ENCODE assay signal across 1 cellular context in the genomic region with DNA sequence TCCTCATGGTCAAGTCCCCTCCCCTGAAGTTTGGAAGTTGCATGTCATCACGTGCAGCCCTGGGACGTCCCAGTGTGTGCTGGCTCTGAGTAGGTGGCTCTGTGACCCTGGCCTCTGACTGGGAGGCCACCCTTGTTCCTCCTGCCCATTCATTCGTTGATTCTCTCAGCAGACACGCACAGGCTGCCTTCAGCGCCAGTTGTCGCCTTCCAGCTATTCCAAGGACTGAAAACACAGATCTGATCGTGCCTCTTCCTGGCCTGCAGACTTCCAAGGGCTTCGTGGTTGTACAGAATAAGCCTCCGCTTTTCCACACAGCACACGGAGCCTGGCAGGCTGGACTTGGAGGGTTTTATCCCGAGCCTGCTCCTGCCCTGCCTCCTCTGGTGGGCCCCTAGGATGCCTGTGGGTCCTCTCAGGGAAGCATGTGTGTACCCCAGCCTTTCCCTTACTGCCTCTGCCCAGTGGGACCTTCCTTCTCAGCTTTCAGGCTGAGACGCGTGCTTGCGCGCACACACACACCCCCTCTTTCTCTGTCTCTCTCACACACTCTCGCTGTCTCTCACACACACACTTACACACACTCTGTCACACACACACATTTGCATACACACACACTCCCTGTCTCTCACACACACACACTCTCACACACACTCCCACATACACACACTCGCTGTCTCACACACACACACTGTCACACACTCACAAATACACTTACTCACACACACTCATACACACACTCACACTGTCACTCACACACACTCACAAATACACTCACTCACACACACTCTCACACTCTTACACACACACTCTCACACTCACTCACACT.
TF ChIP-seq lines count a peak whose summit lies in the region.

No MANE protein-coding gene starts in this region.

TF ChIP-seq in GM23338, 12 proteins besides CTCF, POLR2A, EP300 and RAD21 (continued from another document):
- TF ChIP-seq, protein P1, sequence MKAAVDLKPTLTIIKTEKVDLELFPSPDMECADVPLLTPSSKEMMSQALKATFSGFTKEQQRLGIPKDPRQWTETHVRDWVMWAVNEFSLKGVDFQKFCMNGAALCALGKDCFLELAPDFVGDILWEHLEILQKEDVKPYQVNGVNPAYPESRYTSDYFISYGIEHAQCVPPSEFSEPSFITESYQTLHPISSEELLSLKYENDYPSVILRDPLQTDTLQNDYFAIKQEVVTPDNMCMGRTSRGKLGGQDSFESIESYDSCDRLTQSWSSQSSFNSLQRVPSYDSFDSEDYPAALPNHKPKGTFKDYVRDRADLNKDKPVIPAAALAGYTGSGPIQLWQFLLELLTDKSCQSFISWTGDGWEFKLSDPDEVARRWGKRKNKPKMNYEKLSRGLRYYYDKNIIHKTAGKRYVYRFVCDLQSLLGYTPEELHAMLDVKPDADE (IDR thresholded peaks at IDR 0.05), result no peak
- no peak for TF ChIP-seq JUNB (IDR thresholded peaks at IDR 0.05; ENCODE audit: unreplicated experiment)
- no peak for TF ChIP-seq EZH2 (IDR thresholded peaks at IDR 0.05; ENCODE audit: low read depth, unreplicated experiment)
- TF ChIP-seq, protein P2, sequence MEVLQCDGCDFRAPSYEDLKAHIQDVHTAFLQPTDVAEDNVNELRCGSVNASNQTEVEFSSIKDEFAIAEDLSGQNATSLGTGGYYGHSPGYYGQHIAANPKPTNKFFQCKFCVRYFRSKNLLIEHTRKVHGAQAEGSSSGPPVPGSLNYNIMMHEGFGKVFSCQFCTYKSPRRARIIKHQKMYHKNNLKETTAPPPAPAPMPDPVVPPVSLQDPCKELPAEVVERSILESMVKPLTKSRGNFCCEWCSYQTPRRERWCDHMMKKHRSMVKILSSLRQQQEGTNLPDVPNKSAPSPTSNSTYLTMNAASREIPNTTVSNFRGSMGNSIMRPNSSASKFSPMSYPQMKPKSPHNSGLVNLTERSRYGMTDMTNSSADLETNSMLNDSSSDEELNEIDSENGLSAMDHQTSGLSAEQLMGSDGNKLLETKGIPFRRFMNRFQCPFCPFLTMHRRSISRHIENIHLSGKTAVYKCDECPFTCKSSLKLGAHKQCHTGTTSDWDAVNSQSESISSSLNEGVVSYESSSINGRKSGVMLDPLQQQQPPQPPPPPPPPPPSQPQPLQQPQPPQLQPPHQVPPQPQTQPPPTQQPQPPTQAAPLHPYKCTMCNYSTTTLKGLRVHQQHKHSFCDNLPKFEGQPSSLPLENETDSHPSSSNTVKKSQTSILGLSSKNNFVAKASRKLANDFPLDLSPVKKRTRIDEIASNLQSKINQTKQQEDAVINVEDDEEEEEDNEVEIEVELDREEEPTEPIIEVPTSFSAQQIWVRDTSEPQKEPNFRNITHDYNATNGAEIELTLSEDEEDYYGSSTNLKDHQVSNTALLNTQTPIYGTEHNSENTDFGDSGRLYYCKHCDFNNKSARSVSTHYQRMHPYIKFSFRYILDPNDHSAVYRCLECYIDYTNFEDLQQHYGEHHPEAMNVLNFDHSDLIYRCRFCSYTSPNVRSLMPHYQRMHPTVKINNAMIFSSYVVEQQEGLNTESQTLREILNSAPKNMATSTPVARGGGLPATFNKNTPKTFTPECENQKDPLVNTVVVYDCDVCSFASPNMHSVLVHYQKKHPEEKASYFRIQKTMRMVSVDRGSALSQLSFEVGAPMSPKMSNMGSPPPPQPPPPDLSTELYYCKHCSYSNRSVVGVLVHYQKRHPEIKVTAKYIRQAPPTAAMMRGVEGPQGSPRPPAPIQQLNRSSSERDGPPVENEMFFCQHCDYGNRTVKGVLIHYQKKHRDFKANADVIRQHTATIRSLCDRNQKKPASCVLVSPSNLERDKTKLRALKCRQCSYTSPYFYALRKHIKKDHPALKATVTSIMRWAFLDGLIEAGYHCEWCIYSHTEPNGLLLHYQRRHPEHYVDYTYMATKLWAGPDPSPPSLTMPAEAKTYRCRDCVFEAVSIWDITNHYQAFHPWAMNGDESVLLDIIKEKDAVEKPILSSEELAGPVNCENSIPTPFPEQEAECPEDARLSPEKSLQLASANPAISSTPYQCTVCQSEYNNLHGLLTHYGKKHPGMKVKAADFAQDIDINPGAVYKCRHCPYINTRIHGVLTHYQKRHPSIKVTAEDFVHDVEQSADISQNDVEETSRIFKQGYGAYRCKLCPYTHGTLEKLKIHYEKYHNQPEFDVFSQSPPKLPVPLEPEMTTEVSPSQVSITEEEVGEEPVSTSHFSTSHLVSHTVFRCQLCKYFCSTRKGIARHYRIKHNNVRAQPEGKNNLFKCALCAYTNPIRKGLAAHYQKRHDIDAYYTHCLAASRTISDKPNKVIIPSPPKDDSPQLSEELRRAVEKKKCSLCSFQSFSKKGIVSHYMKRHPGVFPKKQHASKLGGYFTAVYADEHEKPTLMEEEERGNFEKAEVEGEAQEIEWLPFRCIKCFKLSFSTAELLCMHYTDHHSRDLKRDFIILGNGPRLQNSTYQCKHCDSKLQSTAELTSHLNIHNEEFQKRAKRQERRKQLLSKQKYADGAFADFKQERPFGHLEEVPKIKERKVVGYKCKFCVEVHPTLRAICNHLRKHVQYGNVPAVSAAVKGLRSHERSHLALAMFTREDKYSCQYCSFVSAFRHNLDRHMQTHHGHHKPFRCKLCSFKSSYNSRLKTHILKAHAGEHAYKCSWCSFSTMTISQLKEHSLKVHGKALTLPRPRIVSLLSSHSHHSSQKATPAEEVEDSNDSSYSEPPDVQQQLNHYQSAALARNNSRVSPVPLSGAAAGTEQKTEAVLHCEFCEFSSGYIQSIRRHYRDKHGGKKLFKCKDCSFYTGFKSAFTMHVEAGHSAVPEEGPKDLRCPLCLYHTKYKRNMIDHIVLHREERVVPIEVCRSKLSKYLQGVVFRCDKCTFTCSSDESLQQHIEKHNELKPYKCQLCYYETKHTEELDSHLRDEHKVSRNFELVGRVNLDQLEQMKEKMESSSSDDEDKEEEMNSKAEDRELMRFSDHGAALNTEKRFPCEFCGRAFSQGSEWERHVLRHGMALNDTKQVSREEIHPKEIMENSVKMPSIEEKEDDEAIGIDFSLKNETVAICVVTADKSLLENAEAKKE (CRISPR knock-in tag; IDR thresholded peaks at IDR 0.05), result no peak
- no peak for TF ChIP-seq CREB1 (CRISPR knock-in tag; IDR thresholded peaks at IDR 0.05; ENCODE audit: low read depth)
